In the genomic region with DNA sequence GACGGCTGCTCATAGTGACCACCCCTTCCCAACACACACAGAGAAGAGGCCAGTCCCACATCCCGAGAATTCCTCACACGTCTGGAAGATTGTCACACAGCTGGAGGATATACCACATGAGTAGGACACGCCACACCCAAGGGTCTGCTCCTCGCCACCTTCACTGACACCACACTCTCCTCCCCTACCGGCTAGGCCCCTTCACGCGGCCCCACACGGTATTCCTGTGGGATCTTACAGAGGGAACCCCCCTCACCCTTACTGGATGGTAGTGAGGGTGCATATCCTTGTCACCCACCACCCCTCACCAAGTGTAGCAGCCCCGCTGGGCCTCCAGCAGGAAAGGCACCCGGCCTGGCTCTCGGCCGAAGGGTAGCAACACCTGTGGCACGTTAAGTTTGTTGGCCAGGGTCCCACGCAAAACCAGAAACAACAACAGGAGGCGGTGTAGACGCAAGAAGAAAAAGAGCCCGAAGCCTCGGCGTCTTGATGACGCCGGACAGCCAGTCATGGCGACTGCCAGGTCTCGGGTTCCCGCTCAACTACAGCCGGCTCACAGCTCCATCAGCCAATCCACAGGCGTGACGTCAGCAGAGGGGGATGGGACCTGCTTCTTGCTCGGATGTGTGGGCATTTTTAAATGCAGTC, we compare ENCODE assay signal across 8 cellular contexts. TPM values are rescaled to one million over a fixed set of nuclear protein-coding genes. Genes with fewer than 3 reads are reported as not detected.
DNase-seq lines count a peak whose midpoint lies in the region; ATAC-seq, FAIRE-seq and TF ChIP-seq lines count a peak whose summit lies in the region.

A gene (minus strand): TSS at position 540 of the 648 bp plus-strand sequence.

- peaks cover 59% of the 10 kb centered on the region for H3K4me1 Mint-ChIP-seq in stimulated activated naive CD8-positive, alpha-beta T cell treated with anti-CD3 and anti-CD28 coated beads, Interleukin-15, amount 100 ng/mL, for 72 hours

- intact Hi-C loops in ascending aorta (cut with DNase I), result loop anchor here (10.0 kb wide), 1 partner anchor 360 kb away; no protein-coding TSS in a partner anchor

- no peak within 1 kb of the TSS for H3K9ac ChIP-seq in iPS-15b (ENCODE audit: low read depth, low read length)

- ATAC-seq in stimulated activated naive CD8-positive, alpha-beta T cell treated with anti-CD3 and anti-CD28 coated beads, Interleukin-15, amount 100 ng/mL, for 72 hours, result no peak
- ATAC-seq in left lobe of liver, result no peak
- no peak for ATAC-seq in GM18873 (IDR thresholded peaks at IDR 0.05; ENCODE audit: low FRiP score, unreplicated experiment)

- H3K4me1 ChIP-seq in ascending aorta (peaks cover 4 to 30% of the 10 kb centered on the region in 2 donors), iPS-15b (ENCODE audit: control insufficient read depth, insufficient read depth, low read length) (no peaks in the 10 kb centered on the region)

- peak within 1 kb of the TSS; percentile 1 to 32 for H3K4me3 ChIP-seq in ascending aorta
- H3K4me3 ChIP-seq in iPS-15b (ENCODE audit: low read depth, low read length), result peak within 1 kb of the TSS; percentile 31

- peak within 1 kb of the TSS; percentile 86 to 94 for H3K27ac Mint-ChIP-seq in stimulated activated naive CD8-positive, alpha-beta T cell treated with anti-CD3 and anti-CD28 coated beads, Interleukin-15, amount 100 ng/mL, for 72 hours

- H3K27ac ChIP-seq in ascending aorta, result peak within 1 kb of the TSS; percentile 88 to 94

- H3K36me3 ChIP-seq in ascending aorta (peaks cover 15 to 32% of the 10 kb centered on the region in 2 donors), iPS-15b (ENCODE audit: control insufficient read depth, insufficient read depth, low read length) (peaks cover 9% of the 10 kb centered on the region)

- peak in 39 of 76 experiments; percentile 13 to 73 (median 40) for DNase-seq in HUDEP-2 (lab: John Stamatoyannopoulos, UW; ENCODE audit: unreplicated experiment in 76 of 76)
- DNase-seq in ascending aorta (ENCODE audit: low spot score in 2 of 2), result peak; percentile 35 to 91
- DNase-seq in stimulated activated naive CD8-positive, alpha-beta T cell treated with anti-CD3 and anti-CD28 coated beads, Interleukin-15, amount 100 ng/mL, for 72 hours, result peak in 1 of 2 donors; percentile 39
- no peak for DNase-seq in left lobe of liver (ENCODE audit: low spot score)
- DNase-seq in retina, result no peak
- DNase-seq in D721Med (ENCODE audit: insufficient read length, low spot score), result no peak

- no peaks in the 10 kb centered on the region for H3K27me3 ChIP-seq in ascending aorta
- H3K27me3 ChIP-seq in iPS-15b (ENCODE audit: control insufficient read depth, insufficient read depth, low read length), result no peaks in the 10 kb centered on the region

- H3K4me3 Mint-ChIP-seq in stimulated activated naive CD8-positive, alpha-beta T cell treated with anti-CD3 and anti-CD28 coated beads, Interleukin-15, amount 100 ng/mL, for 72 hours, result peak within 1 kb of the TSS in 1 of 2 donors; percentile 50

- H3K9me3 ChIP-seq in ascending aorta (no peaks in the 10 kb centered on the region), iPS-15b (ENCODE audit: control insufficient read depth, insufficient read depth, low read length) (no peaks in the 10 kb centered on the region)

- H3K9me3 Mint-ChIP-seq in stimulated activated naive CD8-positive, alpha-beta T cell treated with anti-CD3 and anti-CD28 coated beads, Interleukin-15, amount 100 ng/mL, for 72 hours, result peaks cover 0 to 3% of the 10 kb centered on the region in 2 donors

- FAIRE-seq in D721Med (lab: Jason Lieb, UNC), result no peak

- no peaks in the 10 kb centered on the region for H3K27me3 Mint-ChIP-seq in stimulated activated naive CD8-positive, alpha-beta T cell treated with anti-CD3 and anti-CD28 coated beads, Interleukin-15, amount 100 ng/mL, for 72 hours

- TF ChIP-seq CTCF in ascending aorta (IDR thresholded peaks at IDR 0.05) (no peak), D721Med (IDR thresholded peaks at IDR 0.05; ENCODE audit: insufficient read depth, missing control alignments) (no peak)

RNA-seq across cellular contexts. Expression of the gene that starts here (rescaled TPM):
- not detected for total RNA-seq in ascending aorta
- total RNA-seq in left lobe of liver, result 0.10 TPM

Comparison
In these comparisons a context has a peak if more than half of its experiments do, and no peak if none do; other contexts are left out.
1. Peak in DNase-seq, H3K4me3 ChIP-seq and H3K27ac ChIP-seq in ascending aorta; RNA of the gene not detected or under 1 TPM.
2. DNase-seq: peak in HUDEP-2 (39 of 76); none in left lobe of liver (single experiment), retina (single experiment) and D721Med (single experiment).